19 cellular contexts compared by ENCODE assay signal in genomic region chr9:116910201-116910600, GRCh38.
DNase-seq lines count a peak whose midpoint lies in the region; ATAC-seq, FAIRE-seq and TF ChIP-seq lines count a peak whose summit lies in the region.
"Had no signal": no experiment of that assay in that cellular context is flagged by ENCODE, and none has a peak within 500 bp of the region (broad histone marks: within the 10 kb centered on the region; RNA-seq: fewer than 3 reads in every experiment).

No MANE protein-coding gene starts in this region.

- no peaks in the 10 kb centered on the region for H4K20me1 ChIP-seq in IMR-90 (ENCODE audit: insufficient read depth, low read length)
- no peaks in the 10 kb centered on the region for H4K20me1 ChIP-seq in GM12878 (ENCODE audit: control insufficient read depth, insufficient read depth)

- H3K4me2 ChIP-seq in IMR-90 (ENCODE audit: low read depth, low read length) (no peak overlapping the region), GM12878 (ENCODE audit: control insufficient read depth, insufficient read depth) (no peak overlapping the region), mesendoderm (ENCODE audit: low read length) (no peak overlapping the region)

- H3K4ac ChIP-seq in IMR-90 (ENCODE audit: low read depth, low read length) (no peak overlapping the region), mesendoderm (ENCODE audit: low read depth, low read length) (no peak overlapping the region)

- no peak overlapping the region for H2BK20ac ChIP-seq in IMR-90 (ENCODE audit: low read depth, low read length)

- H3K56ac ChIP-seq in IMR-90 (ENCODE audit: extremely low read depth, insufficient read depth, low read length) = no peak overlapping the region
- no peak overlapping the region for H3K56ac ChIP-seq in mesendoderm (ENCODE audit: low read length)

- no peak overlapping the region for H3K27ac ChIP-seq in IMR-90 (ENCODE audit: insufficient read depth, low read length)
- H3K27ac ChIP-seq in GM12878 (ENCODE audit: control insufficient read depth, insufficient read depth) = no peak overlapping the region
- no peak overlapping the region for H3K27ac ChIP-seq in mesendoderm (ENCODE audit: low read depth, low read length)
- no peak overlapping the region for H3K27ac ChIP-seq in psoas muscle
- H3K27ac ChIP-seq: HL-60 had no signal

- H3K14ac ChIP-seq in IMR-90 (replicated peaks; ENCODE audit: low read depth, low read length) = no peak overlapping the region

- H3K9ac ChIP-seq in IMR-90 (ENCODE audit: low read depth, low read length) (no peak overlapping the region), GM12878 (ENCODE audit: control insufficient read depth, insufficient read depth, low read length) (no peak overlapping the region), mesendoderm (ENCODE audit: low read length) (no peak overlapping the region)

- no peak for ATAC-seq in IMR-90 (ENCODE audit: low read depth)
- ATAC-seq in GM12878 = peak; percentile 57
- ATAC-seq in psoas muscle = no peak

- WGBS in IMR-90 (ENCODE audit: extremely low coverage in 2 of 2, insufficient read length in 1 of 2), 2 experiments = 100% methylated on average over 2 of the region's 10 CpGs; no CpG with 5 or more reads in 1 of the 2 experiments
- 63% methylated on average over 10 of the region's 10 CpGs for WGBS in GM12878 (ENCODE audit: insufficient coverage, insufficient replicate concordance, low lambda C conversion rate, missing lambda C conversion rate)
- no CpG with 5 or more reads among the region's 10 CpGs for WGBS in mesendoderm (ENCODE audit: extremely low coverage, insufficient coverage, low lambda C conversion rate)
- WGBS in psoas muscle, 3 donors = 69 to 72% (median 72%) methylated on average over 10 of the region's 10 CpGs
- 74 to 83% methylated on average over 10 of the region's 10 CpGs for WGBS in lower leg skin, 2 donors

- H2BK15ac ChIP-seq in IMR-90 (ENCODE audit: low read depth, low read length) (no peak overlapping the region), mesendoderm (replicated peaks; ENCODE audit: low read depth) (no peak overlapping the region)

- H3K4me1 ChIP-seq in IMR-90 (ENCODE audit: control insufficient read depth, insufficient read depth, low read length) (no peaks in the 10 kb centered on the region), GM12878 (ENCODE audit: control insufficient read depth, insufficient read depth, low read length) (no peaks in the 10 kb centered on the region), mesendoderm (ENCODE audit: control insufficient read depth, low read depth, low read length) (peaks cover 3% of the 10 kb centered on the region), psoas muscle (no peaks in the 10 kb centered on the region)

- H3K79me2 ChIP-seq in GM12878 (ENCODE audit: control insufficient read depth, insufficient read depth, low read length) = no peaks in the 10 kb centered on the region
- no peaks in the 10 kb centered on the region for H3K79me2 ChIP-seq in mesendoderm (ENCODE audit: control insufficient read depth, insufficient read depth, low read length)

- SMC1A ChIA-PET in GM12878 (lab: Charles Lee; ENCODE audit: uncharacterized antibody, unreplicated experiment) = interaction anchor here (0.7 to 1.2 kb wide), 2 partner anchors 50 to 108 kb away, joined by 3 to 6 read pairs; no protein-coding TSS in a partner anchor

- POLR2A ChIA-PET in IMR-90 (lab: Charles Lee; ENCODE audit: unreplicated experiment) = no interaction called here
- POLR2A ChIA-PET in GM12878 (lab: Charles Lee) = no interaction called here

- DNase-seq in IMR-90 (no peak), GM12878 (ENCODE audit: low read depth, low spot score) (no peak), mesendoderm (peak; percentile 47), RKO (ENCODE audit: low spot score) (no peak), psoas muscle (no peak), lower leg skin (ENCODE audit: low spot score in 2 of 2) (no peak)
- DNase-seq: AML-193, DMS79 treated with DMSO at 0.1 percent for 48 hours, GOT3, Karpas-422, MG63, NCI-H1048, NCI-H1436 treated with DMSO at 0.1 percent for 48 hours, NCI-H2029, NCI-H345, NCI-H524 treated with DMSO at 0.1 percent for 48 hours had no signal

- H3K79me1 ChIP-seq in IMR-90 (ENCODE audit: low read depth in 1 of 2, low read length in 2 of 2) = no peaks in the 10 kb centered on the region
- H3K79me1 ChIP-seq in mesendoderm (ENCODE audit: low read length) = no peaks in the 10 kb centered on the region

- no TSS peak for BruUV-seq in IMR-90 (replicated peaks; lab: Mats Ljungman, UMichigan)
- BruUV-seq in GM12878 (replicated peaks; lab: Mats Ljungman, UMichigan) = no TSS peak

- H3K23ac ChIP-seq in IMR-90 (ENCODE audit: low read depth, low read length) (no peak overlapping the region), mesendoderm (ENCODE audit: low read length) (no peak overlapping the region)

- CTCF ChIA-PET in IMR-90 (lab: Yijun Ruan, JAX) (no interaction called here), GM12878 (lab: Yijun Ruan, JAX) (interaction anchor here (0.8 to 1.1 kb wide), 4 partner anchors 14 to 207 kb away, joined by 3 to 4 read pairs (median 4); no protein-coding TSS in a partner anchor)

- no peak overlapping the region for H2AFZ ChIP-seq in IMR-90 (replicated peaks; ENCODE audit: low read length, poor library complexity)
- H2AFZ ChIP-seq in GM12878 (ENCODE audit: control insufficient read depth, low read depth, low read length) = no peak overlapping the region

- no peaks in the 10 kb centered on the region for H3K9me1 ChIP-seq in IMR-90 (ENCODE audit: insufficient read depth, low read length)

- intact Hi-C loops in IMR-90 (cut with micrococcal nuclease) = no loop called here
- intact Hi-C loops in GM12878 (cut with micrococcal nuclease; ENCODE audit: unreplicated experiment) = no loop called here
- intact Hi-C loops in psoas muscle (cut with DNase I) = no loop called here
- intact Hi-C loops in lower leg skin (cut with DNase I; ENCODE audit: low total_unique reads) = no loop called here

- TF ChIP-seq EP300 in GM12878 (IDR thresholded peaks at IDR 0.05; ENCODE audit: borderline replicate concordance in 1 of 2, control insufficient read depth in 1 of 2, low read depth in 2 of 2, low read length in 2 of 2) = no peak

- in situ Hi-C loops in IMR-90 (cut with MboI; ENCODE audit: low sequenced_read_pairs) = no loop called here
- in situ Hi-C loops in GM12878 (cut with MboI) = no loop called here

- H4K5ac ChIP-seq in IMR-90 (ENCODE audit: low read depth, low read length) (no peak overlapping the region), mesendoderm (ENCODE audit: low read length) (no peak overlapping the region)

- no peak overlapping the region for H2AK9ac ChIP-seq in IMR-90 (replicated peaks; ENCODE audit: low read depth, low read length, poor library complexity)

- no peak overlapping the region for H2BK5ac ChIP-seq in IMR-90 (ENCODE audit: low read depth, low read length, poor library complexity, severe bottlenecking)
- no peak overlapping the region for H2BK5ac ChIP-seq in mesendoderm (ENCODE audit: low read length)

- TF ChIP-seq POLR2A in IMR-90 (IDR thresholded peaks at IDR 0.05; ENCODE audit: low read depth, low read length) (no peak), GM12878 (IDR thresholded peaks at IDR 0.05; ENCODE audit: low read depth, low read length) (no peak), lower leg skin (IDR thresholded peaks at IDR 0.05) (no peak)

- no peaks in the 10 kb centered on the region for H3K9me3 ChIP-seq in IMR-90 (ENCODE audit: control insufficient read depth, insufficient read depth, low read length)
- no peaks in the 10 kb centered on the region for H3K9me3 ChIP-seq in GM12878 (replicated peaks; ENCODE audit: control insufficient read depth, insufficient read depth, low read length)
- H3K9me3 ChIP-seq in psoas muscle = no peaks in the 10 kb centered on the region
- H3K9me3 ChIP-seq: MG63 had no signal

- dilution Hi-C loops in IMR-90 (cut with HindIII; ENCODE audit: low sequenced_read_pairs, unreplicated experiment) = no loop called here

- RAD21 ChIA-PET in GM12878 (lab: Charles Lee; ENCODE audit: unreplicated experiment) = no interaction called here

- H4K91ac ChIP-seq in IMR-90 (ENCODE audit: insufficient read depth, low read depth, low read length) = no peak overlapping the region

- H4K8ac ChIP-seq in IMR-90 (ENCODE audit: low read depth in 2 of 2, low read length in 2 of 2) (no peak overlapping the region), mesendoderm (ENCODE audit: low read depth, low read length) (no peak overlapping the region)

- TF ChIP-seq RAD21 in IMR-90 (IDR thresholded peaks at IDR 0.05; ENCODE audit: low read length) (peak; percentile 29; the same call in 1 of the 2 replicates), GM12878 (IDR thresholded peaks at IDR 0.05; ENCODE audit: insufficient read depth, low read depth, low read length) (peak; percentile 60)

- H3K4me3 ChIP-seq in IMR-90 (ENCODE audit: insufficient read depth, low read depth, low read length) = no peak overlapping the region
- H3K4me3 ChIP-seq in GM12878 = no peak overlapping the region
- H3K4me3 ChIP-seq in mesendoderm (ENCODE audit: low read length) = no peak overlapping the region
- H3K4me3 ChIP-seq in psoas muscle = no peak overlapping the region
- no peak overlapping the region for H3K4me3 ChIP-seq in lower leg skin (ENCODE audit: low read depth, poor library complexity, severe bottlenecking)
- H3K4me3 ChIP-seq: MG63 had no signal

- no peaks in the 10 kb centered on the region for H3K36me3 ChIP-seq in IMR-90 (ENCODE audit: control insufficient read depth, insufficient read depth, low read length)
- no peaks in the 10 kb centered on the region for H3K36me3 ChIP-seq in GM12878 (ENCODE audit: control insufficient read depth in 2 of 2, insufficient read depth in 2 of 2, low read length in 1 of 2)
- H3K36me3 ChIP-seq in mesendoderm (ENCODE audit: control insufficient read depth, insufficient read depth, low read length) = no peaks in the 10 kb centered on the region
- H3K36me3 ChIP-seq in psoas muscle (ENCODE audit: insufficient read depth in 1 of 2, low read depth in 1 of 2) = no peaks in the 10 kb centered on the region
- H3K36me3 ChIP-seq: MG63 had no signal

- no peak for FAIRE-seq in GM12878 (lab: Jason Lieb, UNC)
- FAIRE-seq: HTR-8/SVneo had no signal

- H2AK5ac ChIP-seq in IMR-90 (ENCODE audit: low read depth, low read length) (no peak overlapping the region), mesendoderm (ENCODE audit: low read length) (no peak overlapping the region)

- H3K27me3 ChIP-seq in IMR-90 (ENCODE audit: control insufficient read depth, insufficient read depth, low read length) (peaks cover 10% of the 10 kb centered on the region), GM12878 (replicated peaks in 1 of 2; ENCODE audit: control insufficient read depth in 2 of 2, insufficient read depth in 2 of 2, low read length in 1 of 2) (no peaks in the 10 kb centered on the region), mesendoderm (ENCODE audit: insufficient read depth, low read length, poor library complexity) (no peaks in the 10 kb centered on the region), psoas muscle (ENCODE audit: insufficient read depth in 3 of 3, low read length in 2 of 3) (peaks cover 0 to 2% (median 0%) of the 10 kb centered on the region in 3 donors)
- H3K27me3 ChIP-seq: MG63 had no signal

- H3K18ac ChIP-seq in IMR-90 (ENCODE audit: low read depth, low read length) = no peak overlapping the region
- H3K18ac ChIP-seq in mesendoderm (ENCODE audit: low read length) = no peak overlapping the region

- H2BK120ac ChIP-seq in IMR-90 (ENCODE audit: low read depth, low read length) (no peak overlapping the region), mesendoderm (ENCODE audit: low read depth, low read length) (no peak overlapping the region)

- TF ChIP-seq CTCF in GM12873 (IDR thresholded peaks at IDR 0.05; ENCODE audit: insufficient read depth, low read depth, low read length, missing control alignments) (peak; percentile 40), IMR-90 (conservative IDR thresholded peaks at IDR 0.05; ENCODE audit: low read depth, low read length) (0 out of 2 replicates have a peak, but pooled peaks have one; percentile 9), GM12878 (IDR thresholded peaks at IDR 0.05 in 2 of 3, conservative IDR thresholded peaks at IDR 0.05 in 1 of 3; ENCODE audit: control insufficient read depth in 2 of 3, extremely low read depth in 1 of 3, insufficient read depth in 1 of 3, low read depth in 3 of 3, low read length in 3 of 3) (peak; percentile 9 to 28 (median 25); a peak in 2 of 6 replicates), psoas muscle (IDR thresholded peaks at IDR 0.05) (no peak), lower leg skin (IDR thresholded peaks at IDR 0.05) (no peak)

Comparison
In these comparisons a context has a peak if more than half of its experiments do, and no peak if none do; other contexts are left out.
1. CTCF ChIP-seq: peak in GM12873 (single experiment), IMR-90 (single experiment) and GM12878 (3 of 3); none in psoas muscle (single experiment) and lower leg skin (0 of 3).